ENCODE assay signal across 22 cellular contexts in genomic region chr4:17203767-17204166, GRCh38.
"Had no signal": no experiment of that assay in that cellular context is flagged by ENCODE, and none has a peak within 500 bp of the region (broad histone marks: within the 10 kb centered on the region; RNA-seq: fewer than 3 reads in every experiment).

No MANE protein-coding gene starts in this region.

- H3K4me3 ChIP-seq: SJSA1, SK-N-MC had no signal

- DNase-seq: KBM-7, MV-4-11, NCI-H1048, NCI-H1105, NCI-H1417, NCI-H1436 treated with DMSO at 0.1 percent for 48 hours, NCI-H1694, NCI-H187 treated with DMSO at 0.1 percent for 48 hours, NCI-H2029 treated with DMSO at 0.1 percent for 48 hours, NCI-H2171 treated with DMSO at 0.1 percent for 48 hours, NCI-H345, NCI-H446 treated with DMSO at 0.1 percent for 48 hours, NCI-H510A treated with DMSO at 0.1 percent for 48 hours, NCI-H526, NCI-H748 treated with DMSO at 0.1 percent for 48 hours, PC-3, SIG-M5 had no signal

- H3K27ac ChIP-seq: RWPE1, SJSA1, SK-N-MC had no signal

- ATAC-seq: HepG2, Panc1, PC-3 had no signal

- H3K36me3 ChIP-seq: SJSA1 had no signal

- H3K27me3 ChIP-seq: SJSA1 had no signal
